1 cellular context compared by ENCODE assay signal in genomic region chr5:15518786-15519185, GRCh38.
TF ChIP-seq lines count a peak whose summit lies in the region.

No MANE protein-coding gene starts in this region.

TF ChIP-seq in WTC11, 78 proteins besides CTCF, POLR2A, EP300 and RAD21 (continued from another document):
- TF ChIP-seq AFF4 (CRISPR knock-in tag; IDR thresholded peaks at IDR 0.05; ENCODE audit: borderline replicate concordance) (no peak), NFYB (CRISPR knock-in tag; conservative IDR thresholded peaks at IDR 0.05; ENCODE audit: low read depth) (no peak), ZNF423 (CRISPR knock-in tag; IDR thresholded peaks at IDR 0.05) (no peak), ZNF281 (CRISPR knock-in tag; IDR thresholded peaks at IDR 0.05) (no peak), NR2C2 (CRISPR knock-in tag; IDR thresholded peaks at IDR 0.05) (no peak)
